Comparison of ENCODE assay signal across 8 cellular contexts in the genomic region with DNA sequence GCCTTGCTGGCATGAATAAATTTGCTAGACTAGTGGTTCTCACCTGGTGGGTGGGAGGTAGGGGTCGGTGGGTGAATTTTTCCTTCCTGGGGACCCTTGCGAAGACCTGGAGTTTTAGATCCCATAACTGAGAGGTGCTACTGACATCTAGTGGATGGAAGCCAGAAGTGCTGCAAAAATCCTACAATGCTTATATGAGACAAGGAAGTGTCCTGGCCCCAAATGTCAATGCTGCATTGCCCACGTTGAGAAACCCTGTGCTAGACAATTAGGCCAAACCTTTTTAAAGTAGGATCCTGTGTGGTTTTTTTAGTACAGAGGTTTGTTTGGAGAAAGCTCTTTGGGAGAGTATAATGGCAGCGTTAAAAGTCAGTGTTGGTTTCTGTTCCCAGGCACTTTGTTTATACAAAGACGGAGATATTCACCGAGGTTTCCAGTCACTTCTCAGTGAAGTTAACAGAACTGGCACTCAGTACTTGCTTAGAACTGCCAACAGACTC. TPM values are rescaled to one million over a fixed set of nuclear protein-coding genes. Genes with fewer than 3 reads are reported as not detected.
A peak's percentile ranks its signal among the peaks of the same experiment; 100 is the strongest.
DNase-seq lines count a peak whose midpoint lies in the region; ATAC-seq and TF ChIP-seq lines count a peak whose summit lies in the region.

No MANE protein-coding gene starts in this region.

- H3K36me3 ChIP-seq in lower lobe of right lung, result peaks cover 41% of the 10 kb centered on the region

- H3K36me3 Mint-ChIP-seq in HFFc6 (ENCODE audit: low read depth), result peaks cover 14% of the 10 kb centered on the region

- no peak overlapping the region for H3K27ac ChIP-seq in 22Rv1
- peak overlapping the region; percentile 59 for H3K27ac ChIP-seq in lower lobe of right lung

- H3K4me1 Mint-ChIP-seq in HFFc6 (ENCODE audit: low read depth), result peaks cover 36% of the 10 kb centered on the region

- DNase-seq in GM04504 (ENCODE audit: low read depth) (peak; percentile 31), HFFc6 (peak; percentile 53), NAMALWA (ENCODE audit: low spot score) (peak; percentile 80), T-helper 1 cell (peak in 3 of 5 donors; percentile 8 to 54 (median 21)), dermis blood vessel endothelial cell (peak; percentile 78), lower lobe of right lung (no peak), superior temporal gyrus (ENCODE audit: extremely low spot score) (peak; percentile 91)

- H3K4me3 Mint-ChIP-seq in HFFc6, result peak overlapping the region; percentile 83

- ATAC-seq in lower lobe of right lung, result peak; percentile 87 to 90

- H3K4me3 ChIP-seq in lower lobe of right lung, result peak overlapping the region; percentile 31

- H3K27me3 ChIP-seq in lower lobe of right lung (ENCODE audit: low read depth), result no peaks in the 10 kb centered on the region

- H3K27ac Mint-ChIP-seq in HFFc6, result peak overlapping the region; percentile 75

- intact Hi-C loops in lower lobe of right lung (cut with DNase I), result no loop called here

- H3K27me3 Mint-ChIP-seq in HFFc6 (ENCODE audit: insufficient read depth), result no peaks in the 10 kb centered on the region

- TF ChIP-seq CTCF in 22Rv1 (IDR thresholded peaks at IDR 0.05) (peak; percentile 91), HFFc6 (IDR thresholded peaks at IDR 0.05) (peak; percentile 92), lower lobe of right lung (IDR thresholded peaks at IDR 0.05) (peak; percentile 81)

- H3K9me3 Mint-ChIP-seq in HFFc6, result no peaks in the 10 kb centered on the region

- H3K9me3 ChIP-seq in lower lobe of right lung, result no peaks in the 10 kb centered on the region

- peaks cover 16% of the 10 kb centered on the region for H3K4me1 ChIP-seq in lower lobe of right lung

RNA-seq across cellular contexts. Expression of a gene that starts 9.6 kb away (rescaled TPM):
- 10 to 100 TPM; 32.6 to 42.9 (median 36.9) TPM for total RNA-seq in HFFc6 (2021; fragmentation: NEBNext Ultra II Directional; extraction: Animal tissue kit (Norgen Biotek cat#: 25700))
- total RNA-seq in dermis blood vessel endothelial cell (7.1 and 11.7 TPM in 2 replicates), lower lobe of right lung (15.4 TPM)

RNA-seq across cellular contexts. Expression of a gene that starts 30.4 kb away (rescaled TPM):
- under 1 TPM in 2 of 6 experiments, not detected in 4; 0.21 to 0.38 TPM for total RNA-seq in HFFc6 (2021; fragmentation: NEBNext Ultra II Directional; extraction: Animal tissue kit (Norgen Biotek cat#: 25700))
- not detected in 2 replicates for total RNA-seq in dermis blood vessel endothelial cell
- total RNA-seq in lower lobe of right lung, result 1.6 TPM
